ENCODE assay signal across 20 cellular contexts in the genomic region with DNA sequence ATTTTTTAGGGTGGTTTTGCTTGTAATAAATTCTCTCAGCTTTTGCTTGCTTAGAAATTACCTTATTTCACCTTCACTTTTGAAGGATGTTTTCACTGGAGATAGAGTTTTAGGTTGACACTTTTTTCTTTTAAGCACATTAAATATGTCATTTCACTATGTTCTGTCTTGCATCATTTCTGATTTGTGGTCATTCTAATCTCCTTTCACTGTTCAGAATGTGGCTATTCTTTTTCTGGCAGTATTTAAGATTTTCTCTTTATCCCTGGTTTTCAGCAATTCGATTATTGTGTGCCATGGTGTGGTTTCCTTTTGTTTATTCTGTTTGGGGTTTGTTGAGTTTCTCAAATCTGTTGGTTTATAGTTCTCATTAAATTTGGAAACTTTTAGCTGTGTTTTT.
"Had no signal": no experiment of that assay in that cellular context is flagged by ENCODE, and none has a peak within 500 bp of the region (broad histone marks: within the 10 kb centered on the region; RNA-seq: fewer than 3 reads in every experiment).

No MANE protein-coding gene starts in this region.

- DNase-seq: KBM-7, MV-4-11, NCI-H1048, NCI-H1105, NCI-H1417, NCI-H146, NCI-H1694 treated with DMSO at 0.1 percent for 48 hours, NCI-H1930, NCI-H2081, NCI-H2107, NCI-H2227 treated with DMSO at 0.1 percent for 48 hours, NCI-H446, NCI-H510A, NCI-H524 treated with DMSO at 0.1 percent for 48 hours, NCI-H69, NCI-H774, PC-3, SHP77 had no signal

- H3K27ac ChIP-seq: RWPE1 had no signal

- ATAC-seq: Panc1, PC-3 had no signal
